In the genomic region with DNA sequence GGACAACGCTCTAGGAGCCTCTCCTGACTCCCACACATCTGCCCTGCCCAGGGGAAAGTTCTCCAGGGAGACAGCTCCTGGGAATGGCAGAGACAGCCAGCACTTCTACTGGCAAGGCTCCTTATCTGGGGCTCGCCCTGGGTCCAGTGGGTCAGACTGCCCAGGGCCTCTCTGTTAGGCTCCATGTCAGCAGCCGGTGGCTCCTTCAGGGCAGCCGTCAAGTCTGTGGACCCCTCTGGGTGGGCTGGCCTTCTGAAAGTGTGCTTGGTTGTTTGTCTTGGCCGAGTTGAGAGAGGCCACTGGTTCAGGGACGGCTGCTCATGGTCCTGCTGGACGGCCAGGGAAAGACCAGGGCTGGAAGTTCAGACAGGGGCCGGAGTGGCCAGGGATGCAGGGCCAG, we compare ENCODE assay signal across 19 cellular contexts.
"Had no signal": no experiment of that assay in that cellular context is flagged by ENCODE, and none has a peak within 500 bp of the region (broad histone marks: within the 10 kb centered on the region; RNA-seq: fewer than 3 reads in every experiment).

No MANE protein-coding gene starts in this region.

- H3K36me3 ChIP-seq: uterus had no signal

- ATAC-seq: heart left ventricle had no signal

- H3K27me3 Mint-ChIP-seq: naive B cell had no signal

- H3K27ac Mint-ChIP-seq: nephron progenitor cell, type B pancreatic cell had no signal

- H3K9me3 ChIP-seq: neutrophil, thyroid gland, uterus had no signal

- FAIRE-seq: frontal cortex had no signal

- H3K27me3 ChIP-seq: dorsolateral prefrontal cortex, heart left ventricle, neutrophil, sigmoid colon, suprapubic skin, thyroid gland, uterus had no signal

- H3K4me1 Mint-ChIP-seq: nephron progenitor cell had no signal

- DNase-seq: cortex of kidney; dorsolateral prefrontal cortex; effector CD8-positive, alpha-beta T cell; heart left ventricle; hippocampal formation; kidney glomerular epithelial cell; mesendoderm; naive B cell; nephron progenitor cell; sigmoid colon; stimulated activated CD4-positive, alpha-beta T cell treated with anti-CD3 and anti-CD28 coated beads, Interleukin-12 subunit alpha, Interleukin-12 subunit beta, amount 100 ng/mL, for 4 hours; stimulated activated naive CD4-positive, alpha-beta T cell treated with Interleukin-2 at 50 U/mL for 16 hours; thyroid gland; uterus had no signal

- H3K27ac ChIP-seq: dorsolateral prefrontal cortex, heart left ventricle, neutrophil, sigmoid colon, skin epidermis, suprapubic skin, thyroid gland, uterus had no signal

- H3K4me3 Mint-ChIP-seq: naive B cell, nephron progenitor cell, type B pancreatic cell had no signal

- H3K4me1 ChIP-seq: sigmoid colon, suprapubic skin, uterus had no signal

- H3K4me3 ChIP-seq: dorsolateral prefrontal cortex, heart left ventricle, sigmoid colon, skin epidermis, suprapubic skin, thyroid gland, uterus had no signal
